In the genomic region with DNA sequence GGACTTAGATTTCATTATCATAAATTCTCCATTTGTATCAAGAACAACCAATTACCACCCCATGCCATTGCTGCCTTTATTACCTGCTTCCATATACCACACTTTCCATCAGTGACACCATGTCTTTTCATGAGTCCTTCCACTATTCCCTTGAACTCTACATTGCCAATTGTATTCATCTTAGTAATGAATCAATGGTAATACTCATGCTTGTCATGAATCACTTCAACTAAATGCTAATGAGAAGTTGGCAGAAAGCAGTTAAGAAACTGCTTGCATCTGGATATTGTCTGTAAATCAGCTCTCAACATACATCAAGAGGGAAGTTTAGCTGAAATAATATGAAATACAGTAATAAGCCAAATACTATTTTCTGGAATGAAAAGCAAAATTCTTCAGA, we compare ENCODE assay signal across 19 cellular contexts.
"Had no signal": no experiment of that assay in that cellular context is flagged by ENCODE, and none has a peak within 500 bp of the region (broad histone marks: within the 10 kb centered on the region; RNA-seq: fewer than 3 reads in every experiment).

No MANE protein-coding gene starts in this region.

- H3K4me3 Mint-ChIP-seq: endodermal cell; naive thymus-derived CD4-positive, alpha-beta T cell; nephron progenitor cell; stimulated activated memory B cell treated with anti-CD40 and anti-IgM and Interleukin-4, amounts not matched to agents 10 μg/mL and 1 μg/mL and 100 μg/mL, for 72 hours; stimulated activated naive CD8-positive, alpha-beta T cell treated with anti-CD3 and anti-CD28 coated beads, Interleukin-15, Interleukin-2, amounts not matched to agents 100 ng/mL and 50 ng/mL, for 24 hours had no signal

- FAIRE-seq: endothelial cell of umbilical vein had no signal

- H3K9me3 ChIP-seq: neutrophil, psoas muscle, spleen, tibial artery, upper lobe of left lung, uterus had no signal

- H2AFZ ChIP-seq: hepatocyte had no signal

- H3K36me3 ChIP-seq: neutrophil, spleen, tibial artery, upper lobe of left lung, uterus had no signal

- H3K4me2 ChIP-seq: hepatocyte had no signal

- H3K27me3 Mint-ChIP-seq: stimulated activated memory B cell treated with anti-CD40 and anti-IgM and Interleukin-4, amounts not matched to agents 10 μg/mL and 1 μg/mL and 100 μg/mL, for 72 hours; stimulated activated naive CD8-positive, alpha-beta T cell treated with anti-CD3 and anti-CD28 coated beads, Interleukin-15, Interleukin-2, amounts not matched to agents 100 ng/mL and 50 ng/mL, for 24 hours had no signal

- H3K4me1 Mint-ChIP-seq: stimulated activated memory B cell treated with anti-CD40 and anti-IgM and Interleukin-4, amounts not matched to agents 10 μg/mL and 1 μg/mL and 100 μg/mL, for 72 hours had no signal

- ATAC-seq: naive thymus-derived CD4-positive, alpha-beta T cell; psoas muscle; sciatic nerve; stimulated activated memory B cell treated with anti-CD40 and anti-IgM and Interleukin-4, amounts not matched to agents 10 μg/mL and 1 μg/mL and 100 μg/mL, for 72 hours had no signal

- H3K4me3 ChIP-seq: coronary artery, hepatocyte, psoas muscle, spleen, tibial artery, upper lobe of left lung, uterus had no signal

- H3K9me3 Mint-ChIP-seq: endodermal cell, nephron progenitor cell had no signal

- H3K27ac Mint-ChIP-seq: endodermal cell; naive thymus-derived CD4-positive, alpha-beta T cell; nephron progenitor cell; stimulated activated memory B cell treated with anti-CD40 and anti-IgM and Interleukin-4, amounts not matched to agents 10 μg/mL and 1 μg/mL and 100 μg/mL, for 72 hours; stimulated activated naive CD8-positive, alpha-beta T cell treated with anti-CD3 and anti-CD28 coated beads, Interleukin-15, Interleukin-2, amounts not matched to agents 100 ng/mL and 50 ng/mL, for 24 hours had no signal

- H3K27me3 ChIP-seq: hepatocyte, neutrophil, spleen, tibial artery, upper lobe of left lung, uterus had no signal

- H3K4me1 ChIP-seq: psoas muscle, spleen, tibial artery, upper lobe of left lung, uterus had no signal

- H3K36me3 Mint-ChIP-seq: naive thymus-derived CD4-positive, alpha-beta T cell; stimulated activated memory B cell treated with anti-CD40 and anti-IgM and Interleukin-4, amounts not matched to agents 10 μg/mL and 1 μg/mL and 100 μg/mL, for 72 hours had no signal

- H3K27ac ChIP-seq: coronary artery, hepatocyte, neutrophil, psoas muscle, spleen, tibial artery, upper lobe of left lung, uterus had no signal

- DNase-seq: effector CD4-positive, alpha-beta T cell; endodermal cell; naive thymus-derived CD4-positive, alpha-beta T cell; nephron progenitor cell; psoas muscle; spleen; stimulated activated CD4-positive, alpha-beta T cell treated with anti-CD3 and anti-CD28 coated beads, Interleukin-15, amount 100 ng/mL, for 24 hours; stimulated activated CD4-positive, alpha-beta T cell treated with anti-CD3 and anti-CD28 coated beads, Interleukin-1b, Interleukin-23, amount 100 ng/mL, for 48 hours; stimulated activated CD4-positive, alpha-beta T cell treated with anti-CD3 and anti-CD28 coated beads, Interleukin-4, amount 100 ng/mL, for 24 hours; tibial artery; upper lobe of left lung; uterus had no signal
